ENCODE assay signal across 8 cellular contexts in the genomic region with DNA sequence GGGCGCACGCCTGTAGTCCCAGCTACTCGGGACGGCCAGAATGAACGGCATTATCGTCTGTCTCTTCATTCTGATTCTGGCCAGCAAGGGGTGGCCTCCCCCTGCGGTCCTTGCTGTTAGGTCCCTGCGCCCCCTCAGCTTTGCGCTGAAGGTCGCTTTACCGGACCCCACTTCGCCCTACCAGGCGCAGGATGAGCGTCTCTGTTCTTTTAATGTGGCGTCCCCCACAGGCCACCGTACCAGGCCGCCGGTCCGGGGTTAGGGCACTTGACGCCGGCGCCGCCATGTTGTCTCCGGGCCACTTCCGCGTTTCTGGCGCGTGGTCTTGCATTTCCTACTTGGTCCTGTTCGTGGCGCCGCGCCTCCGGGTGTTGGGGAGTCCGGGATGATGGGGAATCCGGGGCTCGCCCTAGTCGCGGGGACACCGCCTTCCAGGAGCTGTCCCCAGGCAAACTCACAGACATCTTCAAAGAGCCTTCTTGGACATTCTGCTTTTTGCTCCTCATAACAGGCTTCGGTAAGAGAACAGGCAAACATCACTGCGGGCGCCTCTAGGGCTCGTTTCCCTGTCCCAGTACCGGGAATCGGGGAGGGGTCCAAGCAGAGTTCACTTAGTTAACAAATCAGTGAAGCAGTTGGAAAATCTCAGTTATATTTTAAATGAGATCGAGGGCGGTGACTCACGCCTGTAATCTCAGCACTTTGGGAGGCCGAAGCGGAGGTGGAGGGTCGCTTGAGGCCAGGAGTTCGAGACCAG. TPM values are rescaled to one million over a fixed set of nuclear protein-coding genes. Genes with fewer than 3 reads are reported as not detected.
DNase-seq lines count a peak whose midpoint lies in the region; ATAC-seq, FAIRE-seq and TF ChIP-seq lines count a peak whose summit lies in the region.

No MANE protein-coding gene starts in this region.

- DNase-seq in AG08395 (ENCODE audit: low spot score) (peak; percentile 96), NCI-H2196 (lab: John Stamatoyannopoulos, UW; ENCODE audit: unreplicated experiment) (peak; percentile 90), WERI-Rb-1 (peak; percentile 98), bronchial epithelial cell (ENCODE audit: low read depth) (peak; percentile 75), iPS-NIHi11 (ENCODE audit: low spot score) (peak; percentile 95), small intestine (peak; percentile 97)

- TF ChIP-seq CTCF in WERI-Rb-1 (IDR thresholded peaks at IDR 0.05; ENCODE audit: low read depth, low read length) (peak; percentile 70), bronchial epithelial cell (IDR thresholded peaks at IDR 0.05; ENCODE audit: insufficient read depth, low read length, severe bottlenecking) (peak; percentile 78)

- ATAC-seq in GM18873 (IDR thresholded peaks at IDR 0.05; ENCODE audit: low FRiP score, unreplicated experiment) (peak; percentile 88), HG03139 (IDR thresholded peaks at IDR 0.05; ENCODE audit: unreplicated experiment) (peak; percentile 87)

- H3K36me3 ChIP-seq in WERI-Rb-1 (no peaks in the 10 kb centered on the region), bronchial epithelial cell (ENCODE audit: control insufficient read depth, insufficient read depth, low read length) (no peaks in the 10 kb centered on the region), small intestine (ENCODE audit: control insufficient read depth in 2 of 2, insufficient read depth in 2 of 2, low read length in 2 of 2) (no peaks in the 10 kb centered on the region)

- H3K4me3 ChIP-seq in WERI-Rb-1 (ENCODE audit: low read depth, low read length): peak overlapping the region; percentile 71
- peak overlapping the region; percentile 60 for H3K4me3 ChIP-seq in bronchial epithelial cell (ENCODE audit: low read depth, low read length)
- H3K4me3 ChIP-seq in small intestine (ENCODE audit: low read depth in 1 of 2, low read length in 2 of 2): peak overlapping the region; percentile 39 to 47

- H3K27me3 ChIP-seq in WERI-Rb-1 (ENCODE audit: insufficient read depth, low read depth, severe bottlenecking): no peaks in the 10 kb centered on the region
- H3K27me3 ChIP-seq in bronchial epithelial cell (ENCODE audit: control insufficient read depth, insufficient read depth, low read length): no peaks in the 10 kb centered on the region
- H3K27me3 ChIP-seq in small intestine (ENCODE audit: control insufficient read depth in 2 of 2, insufficient read depth in 2 of 2, low read length in 2 of 2): no peaks in the 10 kb centered on the region

- peaks cover 0 to 4% of the 10 kb centered on the region in 2 donors for H3K4me1 ChIP-seq in small intestine (ENCODE audit: control insufficient read depth in 2 of 2, insufficient read depth in 1 of 2, low read depth in 1 of 2, low read length in 1 of 2)

- H3K27ac ChIP-seq in WERI-Rb-1: peak overlapping the region; percentile 71
- H3K27ac ChIP-seq in small intestine (ENCODE audit: low read depth in 1 of 2, low read length in 1 of 2): peak overlapping the region; percentile 50 to 90

- no peaks in the 10 kb centered on the region for H3K9me3 ChIP-seq in WERI-Rb-1 (ENCODE audit: severe bottlenecking)
- no peaks in the 10 kb centered on the region for H3K9me3 ChIP-seq in small intestine (ENCODE audit: control insufficient read depth, low read depth)

- FAIRE-seq in bronchial epithelial cell (lab: Jason Lieb, UNC) (no peak), small intestine (lab: Jason Lieb, UNC) (no peak)

- 1 to 2% (median 1%) methylated on average over 50 to 52 of the region's 52 CpGs for WGBS in small intestine, 3 donors

RNA-seq across cellular contexts. Expression of a gene that starts 8.5 kb away (rescaled TPM):
- 388 and 396 TPM in 2 replicates for total RNA-seq in bronchial epithelial cell
- 100 to 1,000 TPM in 2 of 3 donors, 10 to 100 TPM in 1; 86.2 to 134 (median 110) TPM for polyA plus RNA-seq in small intestine

RNA-seq across cellular contexts. Expression of a gene that starts 43.7 kb away (rescaled TPM):
- 19.2 and 30.2 TPM in 2 replicates for total RNA-seq in bronchial epithelial cell
- polyA plus RNA-seq in small intestine: 1 to 10 TPM; 6.8 to 8.5 (median 7.8) TPM

Comparison
In these comparisons a context has a peak if more than half of its experiments do, and no peak if none do; other contexts are left out.
1. Peak in every context shown above with its lines: DNase-seq, ATAC-seq, H3K4me3 ChIP-seq and H3K27ac ChIP-seq.